Comparison of ENCODE assay signal across 24 cellular contexts in genomic region chr1:147591246-147591891, GRCh38. TPM values are rescaled to one million over a fixed set of nuclear protein-coding genes. Genes with fewer than 3 reads are reported as not detected.
A peak's percentile ranks its signal among the peaks of the same experiment; 100 is the strongest.
DNase-seq lines count a peak whose midpoint lies in the region; ATAC-seq and TF ChIP-seq lines count a peak whose summit lies in the region.
"Had no signal": no experiment of that assay in that cellular context is flagged by ENCODE, and none has a peak within 500 bp of the region (broad histone marks: within the 10 kb centered on the region; RNA-seq: fewer than 3 reads in every experiment).

No MANE protein-coding gene starts in this region.

- no peaks in the 10 kb centered on the region for H3K9me3 ChIP-seq in body of pancreas
- H3K9me3 ChIP-seq in gastrocnemius medialis: no peaks in the 10 kb centered on the region
- H3K9me3 ChIP-seq: HAP-1, MG63 had no signal

- H3K27ac ChIP-seq in body of pancreas: no peak overlapping the region
- peak overlapping the region in 2 of 4 donors; percentile 14 to 22 for H3K27ac ChIP-seq in gastrocnemius medialis
- H3K27ac ChIP-seq: 22Rv1 had no signal

- ATAC-seq in body of pancreas: peak; percentile 47
- peak; percentile 61 to 68 for ATAC-seq in gastrocnemius medialis
- no peak for ATAC-seq in GM21717 (IDR thresholded peaks at IDR 0.05; ENCODE audit: unreplicated experiment)
- ATAC-seq: Panc1, Right ventricle myocardium inferior had no signal

- TF ChIP-seq CTCF in body of pancreas (IDR thresholded peaks at IDR 0.05) (no peak), gastrocnemius medialis (IDR thresholded peaks at IDR 0.05 in 4 of 5, conservative IDR thresholded peaks at IDR 0.05 in 1 of 5) (no peak)

- H3K27me3 Mint-ChIP-seq in activated T-helper 2 cell treated with anti-CD3 and anti-CD28 coated beads, Interferon-gamma antibody, Interleukin-2, Interleukin-4, amounts not matched to agents 10 μg/mL and 5 μg/mL and 100 μg/mL, durations not matched to agents 14 hours and 24 hours and 36 hours (ENCODE audit: low read depth): peaks cover 20% of the 10 kb centered on the region

- H3K27me3 ChIP-seq in body of pancreas (no peaks in the 10 kb centered on the region), gastrocnemius medialis (no peaks in the 10 kb centered on the region)

- H3K4me1 Mint-ChIP-seq in activated T-helper 2 cell treated with anti-CD3 and anti-CD28 coated beads, Interferon-gamma antibody, Interleukin-2, Interleukin-4, amounts not matched to agents 10 μg/mL and 5 μg/mL and 100 μg/mL, durations not matched to agents 14 hours and 24 hours and 36 hours (ENCODE audit: low read depth): peaks cover 6% of the 10 kb centered on the region
- H3K4me1 Mint-ChIP-seq: CD14-positive monocyte had no signal

- 33 to 40% methylated on average over 4 of the region's 4 CpGs for WGBS in body of pancreas, 2 donors

- H3K4me1 ChIP-seq in body of pancreas (peaks cover 15% of the 10 kb centered on the region), gastrocnemius medialis (peaks cover 15 to 22% of the 10 kb centered on the region in 2 donors)

- DNase-seq in DMS53 (lab: John Stamatoyannopoulos, UW) (peak; percentile 29), DMS53 treated with DMSO at 0.1 percent for 48 hours (lab: John Stamatoyannopoulos, UW; ENCODE audit: unreplicated experiment) (no peak), body of pancreas (no peak), kidney tubule cell (ENCODE audit: low spot score) (peak; percentile 23), gastrocnemius medialis (no peak), epidermal melanocyte (ENCODE audit: insufficient read length, low spot score) (no peak)
- DNase-seq in activated T-helper 2 cell treated with anti-CD3 and anti-CD28 coated beads, Interferon-gamma antibody, Interleukin-2, Interleukin-4, amounts not matched to agents 10 μg/mL and 5 μg/mL and 100 μg/mL, durations not matched to agents 14 hours and 24 hours and 36 hours (ENCODE audit: low spot score): no peak
- DNase-seq: AML-193, COR-L47, DMS79, Kasumi-1, MG63, NCI-H1048, NCI-H1436, NCI-H1930, NCI-H345, NCI-H524 treated with DMSO at 0.1 percent for 48 hours had no signal

- H3K4me3 ChIP-seq in body of pancreas (no peak overlapping the region), gastrocnemius medialis (no peak overlapping the region)
- H3K4me3 ChIP-seq: HAP-1, MG63 had no signal

- no peaks in the 10 kb centered on the region for H3K36me3 Mint-ChIP-seq in activated T-helper 2 cell treated with anti-CD3 and anti-CD28 coated beads, Interferon-gamma antibody, Interleukin-2, Interleukin-4, amounts not matched to agents 10 μg/mL and 5 μg/mL and 100 μg/mL, durations not matched to agents 14 hours and 24 hours and 36 hours (ENCODE audit: low read depth)
- H3K36me3 Mint-ChIP-seq: CD14-positive monocyte had no signal

- no peak overlapping the region for H3K27ac Mint-ChIP-seq in activated T-helper 2 cell treated with anti-CD3 and anti-CD28 coated beads, Interferon-gamma antibody, Interleukin-2, Interleukin-4, amounts not matched to agents 10 μg/mL and 5 μg/mL and 100 μg/mL, durations not matched to agents 14 hours and 24 hours and 36 hours
- H3K27ac Mint-ChIP-seq: IgD-negative memory B cell had no signal

- intact Hi-C loops in body of pancreas (cut with DNase I): no loop called here
- intact Hi-C loops in gastrocnemius medialis (cut with DNase I; ENCODE audit: low total_unique reads): no loop called here
- intact Hi-C loops in activated T-helper 2 cell treated with anti-CD3 and anti-CD28 coated beads, Interferon-gamma antibody, Interleukin-2, Interleukin-4, amounts not matched to agents 10 μg/mL and 5 μg/mL and 100 μg/mL, durations not matched to agents 14 hours and 24 hours and 36 hours (cut with micrococcal nuclease): no loop called here

- no peak overlapping the region for H3K4me3 Mint-ChIP-seq in activated T-helper 2 cell treated with anti-CD3 and anti-CD28 coated beads, Interferon-gamma antibody, Interleukin-2, Interleukin-4, amounts not matched to agents 10 μg/mL and 5 μg/mL and 100 μg/mL, durations not matched to agents 14 hours and 24 hours and 36 hours (ENCODE audit: low read depth)
- H3K4me3 Mint-ChIP-seq: IgD-negative memory B cell had no signal

- no peaks in the 10 kb centered on the region for H3K9me3 Mint-ChIP-seq in activated T-helper 2 cell treated with anti-CD3 and anti-CD28 coated beads, Interferon-gamma antibody, Interleukin-2, Interleukin-4, amounts not matched to agents 10 μg/mL and 5 μg/mL and 100 μg/mL, durations not matched to agents 14 hours and 24 hours and 36 hours
- H3K9me3 Mint-ChIP-seq: IgD-negative memory B cell had no signal

- H3K36me3 ChIP-seq in body of pancreas (replicated peaks in 1 of 2; ENCODE audit: insufficient read depth in 1 of 2, low read depth in 2 of 2) (no peaks in the 10 kb centered on the region), gastrocnemius medialis (no peaks in the 10 kb centered on the region)
- H3K36me3 ChIP-seq: HAP-1, MG63 had no signal

- TF ChIP-seq POLR2A in body of pancreas (IDR thresholded peaks at IDR 0.05) (no peak), gastrocnemius medialis (IDR thresholded peaks at IDR 0.05) (no peak)

- in situ Hi-C loops in gastrocnemius medialis (cut with MboI; ENCODE audit: low sequenced_read_pairs in 4 of 4): loop anchor here in 1 of 4 donors (10.0 kb wide), 1 partner anchor 47 kb away; the partner anchor contains the start of gene BCL9

RNA-seq across cellular contexts. Expression of gene BCL9, which starts 50.1 kb away (rescaled TPM):
- total RNA-seq in body of pancreas (1 to 10 TPM; 5.9 to 8.0 TPM), gastrocnemius medialis (10 to 100 TPM in 2 of 4 donors, 1 to 10 TPM in 1, under 1 TPM in 1; 0.76 to 15.6 (median 8.0) TPM)
- 26.6 and 29.7 TPM in 2 replicates for total RNA-seq in activated T-helper 2 cell treated with anti-CD3 and anti-CD28 coated beads, Interferon-gamma antibody, Interleukin-2, Interleukin-4, amounts not matched to agents 10 μg/mL and 5 μg/mL and 100 μg/mL, durations not matched to agents 14 hours and 24 hours and 36 hours

Comparison
In these comparisons a context has a peak if more than half of its experiments do, and no peak if none do; other contexts are left out.
1. DNase-seq: peak in DMS53 (single experiment) and kidney tubule cell (single experiment); none in DMS53 treated with DMSO at 0.1 percent for 48 hours (single experiment), body of pancreas (0 of 4), gastrocnemius medialis (0 of 2), epidermal melanocyte (single experiment) and activated T-helper 2 cell treated with anti-CD3 and anti-CD28 coated beads, Interferon-gamma antibody, Interleukin-2, Interleukin-4, amounts not matched to agents 10 μg/mL and 5 μg/mL and 100 μg/mL, durations not matched to agents 14 hours and 24 hours and 36 hours (single experiment).